Comparison of ENCODE assay signal across 17 cellular contexts in genomic region chr18:36465276-36465675, GRCh38.
A peak's percentile ranks its signal among the peaks of the same experiment; 100 is the strongest.
DNase-seq lines count a peak whose midpoint lies in the region; ATAC-seq and TF ChIP-seq lines count a peak whose summit lies in the region.
"Had no signal": no experiment of that assay in that cellular context is flagged by ENCODE, and none has a peak within 500 bp of the region (broad histone marks: within the 10 kb centered on the region; RNA-seq: fewer than 3 reads in every experiment).

No MANE protein-coding gene starts in this region.

- intact Hi-C loops in left ventricle myocardium inferior (cut with micrococcal nuclease) = no loop called here
- intact Hi-C loops in Right ventricle myocardium inferior (cut with DNase I) = loop anchor here (5.0 kb wide), 3 partner anchors 63 to 162 kb away; no protein-coding TSS in a partner anchor
- intact Hi-C loops in IMR-90 (cut with micrococcal nuclease) = no loop called here
- intact Hi-C loops in right cardiac atrium (cut with DNase I) = loop anchor here in 2 of 4 donors (10.0 kb wide), 3 partner anchors 90 to 170 kb away; partner anchors contain the start of gene FHOD3 (in 1 of the 2)
- intact Hi-C loops in posterior vena cava (cut with DNase I) = no loop called here
- intact Hi-C loops in CD14-positive monocyte (cut with micrococcal nuclease) = no loop called here

- 60% methylated on average over 1 of the region's 6 CpGs; no CpG with 5 or more reads in 1 of the 2 experiments for WGBS in IMR-90 (ENCODE audit: extremely low coverage in 2 of 2, insufficient read length in 1 of 2), 2 experiments
- WGBS in right cardiac atrium = 89% methylated on average over 6 of the region's 6 CpGs

- H3K36me3 Mint-ChIP-seq in CD14-positive monocyte = no peaks in the 10 kb centered on the region
- H3K36me3 Mint-ChIP-seq: CD4-positive, alpha-beta memory T cell had no signal

- no peak overlapping the region for H3K4ac ChIP-seq in IMR-90 (ENCODE audit: low read depth, low read length)

- TF ChIP-seq POLR2A in IMR-90 (IDR thresholded peaks at IDR 0.05; ENCODE audit: low read depth, low read length) = no peak

- TF ChIP-seq CTCF in left ventricle myocardium inferior (IDR thresholded peaks at IDR 0.05; ENCODE audit: borderline replicate concordance) (no peak), IMR-90 (conservative IDR thresholded peaks at IDR 0.05; ENCODE audit: low read depth, low read length) (no peak), CD14-positive monocyte (IDR thresholded peaks at IDR 0.05) (no peak)

- ATAC-seq in Right ventricle myocardium inferior (no peak), IMR-90 (ENCODE audit: low read depth) (no peak), right cardiac atrium (no peak)

- no peaks in the 10 kb centered on the region for H3K9me3 ChIP-seq in left ventricle myocardium inferior (replicated peaks)
- H3K9me3 ChIP-seq in IMR-90 (ENCODE audit: control insufficient read depth, insufficient read depth, low read length) = no peaks in the 10 kb centered on the region
- no peaks in the 10 kb centered on the region for H3K9me3 ChIP-seq in right cardiac atrium (ENCODE audit: control insufficient read depth, low read length)
- H3K9me3 ChIP-seq: A549 had no signal

- H4K5ac ChIP-seq in IMR-90 (ENCODE audit: low read depth, low read length) = no peak overlapping the region

- no peak overlapping the region for H2AFZ ChIP-seq in IMR-90 (replicated peaks; ENCODE audit: low read length, poor library complexity)

- H3K4me1 ChIP-seq in left ventricle myocardium inferior (peaks cover 83% of the 10 kb centered on the region), IMR-90 (ENCODE audit: control insufficient read depth, insufficient read depth, low read length) (peaks cover 11% of the 10 kb centered on the region), right cardiac atrium (ENCODE audit: control insufficient read depth, insufficient read depth, low read length) (peaks cover 3% of the 10 kb centered on the region)
- H3K4me1 ChIP-seq: A549 had no signal

- H3K27ac ChIP-seq in left ventricle myocardium inferior (replicated peaks) (peak overlapping the region; percentile 92), IMR-90 (ENCODE audit: insufficient read depth, low read length) (no peak overlapping the region), right cardiac atrium (ENCODE audit: low read length) (peak overlapping the region; percentile 28)
- H3K27ac ChIP-seq: A549, C4-2B, HL-60 had no signal

- H2BK15ac ChIP-seq in IMR-90 (ENCODE audit: low read depth, low read length) = no peak overlapping the region

- no peak overlapping the region for H3K18ac ChIP-seq in IMR-90 (ENCODE audit: low read depth, low read length)

- no peak overlapping the region for H3K9ac ChIP-seq in IMR-90 (ENCODE audit: low read depth, low read length)

- POLR2A ChIA-PET in IMR-90 (lab: Charles Lee; ENCODE audit: unreplicated experiment) = no interaction called here

- no peak overlapping the region for H3K4me2 ChIP-seq in IMR-90 (ENCODE audit: low read depth, low read length)
- H3K4me2 ChIP-seq: A549 had no signal

- H3K27me3 ChIP-seq in left ventricle myocardium inferior (ENCODE audit: low read depth) (no peaks in the 10 kb centered on the region), IMR-90 (ENCODE audit: control insufficient read depth, insufficient read depth, low read length) (no peaks in the 10 kb centered on the region; the same call in 1 of the 2 replicates), right cardiac atrium (ENCODE audit: control insufficient read depth, insufficient read depth) (no peaks in the 10 kb centered on the region)

- H2AK9ac ChIP-seq in IMR-90 (replicated peaks; ENCODE audit: low read depth, low read length, poor library complexity) = no peak overlapping the region

- no peak overlapping the region for H3K14ac ChIP-seq in IMR-90 (replicated peaks; ENCODE audit: low read depth, low read length)

- H4K20me1 ChIP-seq in IMR-90 (ENCODE audit: insufficient read depth, low read length) = 0 out of 2 replicates have a peak, but pooled peaks cover 6% of the 10 kb centered on the region

- no peaks in the 10 kb centered on the region for H3K9me3 Mint-ChIP-seq in CD14-positive monocyte

- no peak overlapping the region; the same call in 1 of the 2 replicates for H4K91ac ChIP-seq in IMR-90 (ENCODE audit: insufficient read depth, low read depth, low read length)

- peaks cover 11% of the 10 kb centered on the region; the same call in 1 of the 2 replicates for H3K9me1 ChIP-seq in IMR-90 (ENCODE audit: insufficient read depth, low read length)

- H2BK5ac ChIP-seq in IMR-90 (ENCODE audit: low read depth, low read length, poor library complexity, severe bottlenecking) = no peak overlapping the region

- H3K36me3 ChIP-seq in left ventricle myocardium inferior (no peaks in the 10 kb centered on the region), IMR-90 (ENCODE audit: control insufficient read depth, insufficient read depth, low read length) (no peaks in the 10 kb centered on the region)

- H3K23ac ChIP-seq in IMR-90 (ENCODE audit: low read depth, low read length) = 0 out of 2 replicates have a peak overlapping the region, but pooled peaks have one; percentile 2

- no peak overlapping the region for H2BK120ac ChIP-seq in IMR-90 (ENCODE audit: low read depth, low read length)

- H2AK5ac ChIP-seq in IMR-90 (ENCODE audit: low read depth, low read length) = no peak overlapping the region

- no peak overlapping the region for H2BK20ac ChIP-seq in IMR-90 (ENCODE audit: low read depth, low read length)

- no peak for DNase-seq in left ventricle myocardium inferior
- DNase-seq in Right ventricle myocardium inferior (ENCODE audit: missing footprints) = no peak
- DNase-seq in IMR-90 = no peak
- no peak for DNase-seq in right cardiac atrium
- no peak for DNase-seq in NCI-H1417 treated with DMSO at 0.1 percent for 48 hours (lab: John Stamatoyannopoulos, UW)
- DNase-seq in posterior vena cava (ENCODE audit: low spot score) = no peak
- no peak for DNase-seq in CD14-positive monocyte (ENCODE audit: low spot score)
- DNase-seq: AML-193; Calu3; CD4-positive, alpha-beta memory T cell; DMS79 treated with DMSO at 0.1 percent for 48 hours; GF-D8; HCEC 1CT had no signal

- peaks cover 2% of the 10 kb centered on the region for H3K4me1 Mint-ChIP-seq in CD14-positive monocyte
- H3K4me1 Mint-ChIP-seq: CD4-positive, alpha-beta memory T cell had no signal

- no peak overlapping the region for H4K8ac ChIP-seq in IMR-90 (ENCODE audit: low read depth in 2 of 2, low read length in 2 of 2)

- no peak overlapping the region for H3K4me3 ChIP-seq in left ventricle myocardium inferior
- H3K4me3 ChIP-seq in IMR-90 (ENCODE audit: insufficient read depth, low read depth, low read length) = no peak overlapping the region
- H3K4me3 ChIP-seq in right cardiac atrium (ENCODE audit: low read length) = no peak overlapping the region
- H3K4me3 ChIP-seq: A549, K562 had no signal

- H3K27me3 Mint-ChIP-seq in CD14-positive monocyte (ENCODE audit: low read depth in 3 of 3) = no peaks in the 10 kb centered on the region

- in situ Hi-C loops in IMR-90 (cut with MboI; ENCODE audit: low sequenced_read_pairs) = no loop called here

- dilution Hi-C loops in IMR-90 (cut with HindIII; ENCODE audit: low sequenced_read_pairs, unreplicated experiment) = no loop called here

- 0 out of 4 replicates have a peak, but pooled peaks cover 0 to 4% of the 10 kb centered on the region in 2 experiments for H3K79me1 ChIP-seq in IMR-90 (ENCODE audit: low read depth in 1 of 2, low read length in 2 of 2)

- TF ChIP-seq RAD21 in IMR-90 (IDR thresholded peaks at IDR 0.05; ENCODE audit: low read length) = no peak

- no TSS peak for BruUV-seq in IMR-90 (replicated peaks; lab: Mats Ljungman, UMichigan)

- CTCF ChIA-PET in IMR-90 (lab: Yijun Ruan, JAX) = no interaction called here

- H3K4me3 Mint-ChIP-seq in CD14-positive monocyte = no peak overlapping the region
- H3K4me3 Mint-ChIP-seq: CD4-positive, alpha-beta memory T cell had no signal

- H3K27ac Mint-ChIP-seq in CD14-positive monocyte = no peak overlapping the region

- H3K56ac ChIP-seq in IMR-90 (ENCODE audit: extremely low read depth, insufficient read depth, low read length) = no peak overlapping the region

TF ChIP-seq in IMR-90, 13 proteins besides CTCF, POLR2A, EP300 and RAD21:
- TF ChIP-seq, protein P1, sequence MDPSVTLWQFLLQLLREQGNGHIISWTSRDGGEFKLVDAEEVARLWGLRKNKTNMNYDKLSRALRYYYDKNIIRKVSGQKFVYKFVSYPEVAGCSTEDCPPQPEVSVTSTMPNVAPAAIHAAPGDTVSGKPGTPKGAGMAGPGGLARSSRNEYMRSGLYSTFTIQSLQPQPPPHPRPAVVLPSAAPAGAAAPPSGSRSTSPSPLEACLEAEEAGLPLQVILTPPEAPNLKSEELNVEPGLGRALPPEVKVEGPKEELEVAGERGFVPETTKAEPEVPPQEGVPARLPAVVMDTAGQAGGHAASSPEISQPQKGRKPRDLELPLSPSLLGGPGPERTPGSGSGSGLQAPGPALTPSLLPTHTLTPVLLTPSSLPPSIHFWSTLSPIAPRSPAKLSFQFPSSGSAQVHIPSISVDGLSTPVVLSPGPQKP (IDR thresholded peaks at IDR 0.05; ENCODE audit: borderline replicate concordance, low read depth, low read length) = no peak
- TF ChIP-seq RFX5 (IDR thresholded peaks at IDR 0.05; ENCODE audit: low read depth, low read length) (no peak), FOS (IDR thresholded peaks at IDR 0.05; ENCODE audit: low read depth, low read length) (no peak), NFE2L2 (IDR thresholded peaks at IDR 0.05; ENCODE audit: low read depth, low read length) (no peak), MAFK (IDR thresholded peaks at IDR 0.05; ENCODE audit: low read depth, low read length) (no peak), CEBPB (IDR thresholded peaks at IDR 0.05; ENCODE audit: low read depth, low read length) (no peak), BHLHE40 (IDR thresholded peaks at IDR 0.05; ENCODE audit: low read depth, low read length) (no peak), SMC3 (IDR thresholded peaks at IDR 0.05; ENCODE audit: low read depth, low read length) (no peak), RCOR1 (IDR thresholded peaks at IDR 0.05; ENCODE audit: insufficient replicate concordance, low read length) (no peak), MXI1 (IDR thresholded peaks at IDR 0.05; ENCODE audit: borderline replicate concordance, low read depth, low read length) (no peak), CHD1 (IDR thresholded peaks at IDR 0.05; ENCODE audit: low read depth, low read length) (no peak), MAZ (IDR thresholded peaks at IDR 0.05; ENCODE audit: borderline replicate concordance, low read depth, low read length) (no peak)
- TF ChIP-seq, protein P2, sequence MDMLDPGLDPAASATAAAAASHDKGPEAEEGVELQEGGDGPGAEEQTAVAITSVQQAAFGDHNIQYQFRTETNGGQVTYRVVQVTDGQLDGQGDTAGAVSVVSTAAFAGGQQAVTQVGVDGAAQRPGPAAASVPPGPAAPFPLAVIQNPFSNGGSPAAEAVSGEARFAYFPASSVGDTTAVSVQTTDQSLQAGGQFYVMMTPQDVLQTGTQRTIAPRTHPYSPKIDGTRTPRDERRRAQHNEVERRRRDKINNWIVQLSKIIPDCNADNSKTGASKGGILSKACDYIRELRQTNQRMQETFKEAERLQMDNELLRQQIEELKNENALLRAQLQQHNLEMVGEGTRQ (IDR thresholded peaks at IDR 0.05; ENCODE audit: low read depth, low read length) = no peak
